ENCODE assay signal across 17 cellular contexts in genomic region chr10:61744469-61744868, GRCh38.
DNase-seq lines count a peak whose midpoint lies in the region; ATAC-seq, FAIRE-seq and TF ChIP-seq lines count a peak whose summit lies in the region.
"Had no signal": no experiment of that assay in that cellular context is flagged by ENCODE, and none has a peak within 500 bp of the region (broad histone marks: within the 10 kb centered on the region; RNA-seq: fewer than 3 reads in every experiment).

No MANE protein-coding gene starts in this region.

- in situ Hi-C loops in GM12878 (cut with MboI) = no loop called here

- H3K79me2 ChIP-seq in KMS-11 (ENCODE audit: insufficient read depth, low read depth) = no peaks in the 10 kb centered on the region
- H3K79me2 ChIP-seq in GM12878 (ENCODE audit: control insufficient read depth, insufficient read depth, low read length) = no peaks in the 10 kb centered on the region

- no TSS peak for BruUV-seq in MCF 10A (replicated peaks; lab: Mats Ljungman, UMichigan)
- BruUV-seq in GM12878 (replicated peaks; lab: Mats Ljungman, UMichigan) = no TSS peak

- H3K4me1 ChIP-seq in breast epithelium (no peaks in the 10 kb centered on the region), KMS-11 (ENCODE audit: low read depth, poor library complexity, severe bottlenecking) (no peaks in the 10 kb centered on the region), GM12878 (ENCODE audit: control insufficient read depth, insufficient read depth, low read length) (no peaks in the 10 kb centered on the region)

- TF ChIP-seq POLR2A in breast epithelium (IDR thresholded peaks at IDR 0.05) (no peak), GM12878 (IDR thresholded peaks at IDR 0.05; ENCODE audit: low read depth, low read length) (no peak)

- H3K9me3 ChIP-seq in breast epithelium (no peaks in the 10 kb centered on the region), GM12878 (replicated peaks; ENCODE audit: control insufficient read depth, insufficient read depth, low read length) (no peaks in the 10 kb centered on the region)
- H3K9me3 ChIP-seq: SJSA1 had no signal

- no peak for TF ChIP-seq RAD21 in GM12878 (IDR thresholded peaks at IDR 0.05; ENCODE audit: insufficient read depth, low read depth, low read length)

- H3K36me3 Mint-ChIP-seq in MCF 10A (ENCODE audit: insufficient read depth, unreplicated experiment) = no peaks in the 10 kb centered on the region
- H3K36me3 Mint-ChIP-seq in activated CD8-positive, alpha-beta memory T cell treated with anti-CD3 and anti-CD28 coated beads, Interleukin-2, amount 10 ng/mL, durations not matched to agents 7 days and 5 days = peaks cover 4% of the 10 kb centered on the region
- H3K36me3 Mint-ChIP-seq: CD4-positive, CD25-positive, alpha-beta regulatory T cell had no signal

- no peak overlapping the region for H3K27ac ChIP-seq in breast epithelium
- no peak overlapping the region for H3K27ac ChIP-seq in KMS-11
- H3K27ac ChIP-seq in GM12878 (ENCODE audit: control insufficient read depth, insufficient read depth) = no peak overlapping the region
- H3K27ac ChIP-seq: epithelial cell of prostate, SJSA1 had no signal

- RAD21 ChIA-PET in GM12878 (lab: Charles Lee; ENCODE audit: unreplicated experiment) = no interaction called here

- peaks cover 11% of the 10 kb centered on the region for H3K4me1 Mint-ChIP-seq in MCF 10A (ENCODE audit: insufficient read depth, unreplicated experiment)
- H3K4me1 Mint-ChIP-seq in activated CD8-positive, alpha-beta memory T cell treated with anti-CD3 and anti-CD28 coated beads, Interleukin-2, amount 10 ng/mL, durations not matched to agents 7 days and 5 days = no peaks in the 10 kb centered on the region
- H3K4me1 Mint-ChIP-seq: CD4-positive, CD25-positive, alpha-beta regulatory T cell had no signal

- H3K9ac ChIP-seq in KMS-11 = no peak overlapping the region
- H3K9ac ChIP-seq in GM12878 (ENCODE audit: control insufficient read depth, insufficient read depth, low read length) = no peak overlapping the region

- CTCF ChIA-PET in MCF 10A (lab: Yijun Ruan, JAX) = interaction anchor here (1.4 kb wide), 1 partner anchor 11 kb away, joined by 3 read pairs; no protein-coding TSS in a partner anchor
- CTCF ChIA-PET in GM12878 (lab: Yijun Ruan, JAX) = interaction anchor here (0.9 to 1.0 kb wide), 2 partner anchors 11 to 35 kb away, joined by 3 read pairs; no protein-coding TSS in a partner anchor
- CTCF ChIA-PET in activated CD8-positive, alpha-beta memory T cell treated with anti-CD3 and anti-CD28 coated beads, Interleukin-2, amount 10 ng/mL, durations not matched to agents 7 days and 5 days (lab: Charles Lee) = no interaction called here

- H2AFZ ChIP-seq in KMS-11 (ENCODE audit: low read depth) (no peak overlapping the region), GM12878 (ENCODE audit: control insufficient read depth, low read depth, low read length) (no peak overlapping the region)

- H3K4me3 ChIP-seq in breast epithelium = no peak overlapping the region
- no peak overlapping the region for H3K4me3 ChIP-seq in KMS-11 (IDR thresholded peaks at IDR 0.05; ENCODE audit: insufficient read depth, low read depth, low read length)
- H3K4me3 ChIP-seq in GM12878 = no peak overlapping the region
- H3K4me3 ChIP-seq in retinal pigment epithelial cell (ENCODE audit: low read length) = no peak overlapping the region
- H3K4me3 ChIP-seq: SJSA1 had no signal

- POLR2A ChIA-PET in MCF 10A (lab: Yijun Ruan, JAX) = no interaction called here
- POLR2A ChIA-PET in GM12878 (lab: Charles Lee) = no interaction called here

- FAIRE-seq in GM12878 (lab: Jason Lieb, UNC) = no peak

- ATAC-seq in GM12878 (0 out of 3 replicates have a peak, but pooled peaks have one; percentile 30), GM21786 (IDR thresholded peaks at IDR 0.05; ENCODE audit: unreplicated experiment) (no peak)
- no peak for ATAC-seq in activated CD8-positive, alpha-beta memory T cell treated with anti-CD3 and anti-CD28 coated beads, Interleukin-2, amount 10 ng/mL, durations not matched to agents 7 days and 5 days
- ATAC-seq: left colon had no signal

- H3K9me3 Mint-ChIP-seq in MCF 10A (ENCODE audit: unreplicated experiment) = no peaks in the 10 kb centered on the region
- H3K9me3 Mint-ChIP-seq in activated CD8-positive, alpha-beta memory T cell treated with anti-CD3 and anti-CD28 coated beads, Interleukin-2, amount 10 ng/mL, durations not matched to agents 7 days and 5 days (ENCODE audit: low read depth) = peaks cover 2% of the 10 kb centered on the region

- H4K20me1 ChIP-seq in KMS-11 (ENCODE audit: insufficient read depth) = no peaks in the 10 kb centered on the region
- no peaks in the 10 kb centered on the region for H4K20me1 ChIP-seq in GM12878 (ENCODE audit: control insufficient read depth, insufficient read depth)

- DNase-seq in MCF 10A (ENCODE audit: unreplicated experiment) = no peak
- DNase-seq in breast epithelium (ENCODE audit: low spot score in 2 of 2) = no peak
- DNase-seq in GM12878 (ENCODE audit: low read depth, low spot score) = no peak
- DNase-seq in retinal pigment epithelial cell (ENCODE audit: low read depth) = no peak
- DNase-seq in NCI-H2081 treated with DMSO at 0.1 percent for 48 hours (lab: John Stamatoyannopoulos, UW) = no peak
- DNase-seq in activated CD8-positive, alpha-beta memory T cell treated with anti-CD3 and anti-CD28 coated beads, Interleukin-2, amount 10 ng/mL, durations not matched to agents 7 days and 5 days = no peak
- DNase-seq: activated CD4-positive, alpha-beta T cell treated with anti-CD3 and anti-CD28 coated beads, Interleukin-2, amount 50 U/mL, for 4 hours; amygdala; left colon; NCI-H2029; nucleus accumbens; stimulated activated CD4-positive, alpha-beta T cell treated with anti-CD3 and anti-CD28 coated beads, Interleukin-4, amount 100 ng/mL, for 4 hours had no signal

- no peak overlapping the region for H3K27ac Mint-ChIP-seq in MCF 10A (ENCODE audit: low read depth, unreplicated experiment)
- H3K27ac Mint-ChIP-seq in activated CD8-positive, alpha-beta memory T cell treated with anti-CD3 and anti-CD28 coated beads, Interleukin-2, amount 10 ng/mL, durations not matched to agents 7 days and 5 days = no peak overlapping the region
- H3K27ac Mint-ChIP-seq: CD4-positive, CD25-positive, alpha-beta regulatory T cell had no signal

- H3K4me2 ChIP-seq in KMS-11 (no peak overlapping the region), GM12878 (ENCODE audit: control insufficient read depth, insufficient read depth) (no peak overlapping the region)

- TF ChIP-seq CTCF in MCF 10A (IDR thresholded peaks at IDR 0.05; ENCODE audit: unreplicated experiment) (peak; percentile 25), breast epithelium (IDR thresholded peaks at IDR 0.05) (no peak), KMS-11 (conservative IDR thresholded peaks at IDR 0.05; ENCODE audit: low read depth, low read length) (peak; percentile 42; the same call in 1 of the 2 replicates), GM12878 (IDR thresholded peaks at IDR 0.05 in 2 of 3, conservative IDR thresholded peaks at IDR 0.05 in 1 of 3; ENCODE audit: control insufficient read depth in 2 of 3, extremely low read depth in 1 of 3, insufficient read depth in 1 of 3, low read depth in 3 of 3, low read length in 3 of 3) (peak in 2 of 3 experiments; percentile 11 to 37; a peak in 2 of 6 replicates), retinal pigment epithelial cell (conservative IDR thresholded peaks at IDR 0.05; ENCODE audit: low read depth, low read length) (peak; percentile 37)

- WGBS in GM12878 (ENCODE audit: insufficient coverage, insufficient replicate concordance, low lambda C conversion rate, missing lambda C conversion rate) = 63% methylated on average over 1 of the region's 1 CpG

- H3K36me3 ChIP-seq in breast epithelium (no peaks in the 10 kb centered on the region), KMS-11 (ENCODE audit: insufficient read depth) (no peaks in the 10 kb centered on the region), GM12878 (ENCODE audit: control insufficient read depth in 2 of 2, insufficient read depth in 2 of 2, low read length in 1 of 2) (no peaks in the 10 kb centered on the region)
- H3K36me3 ChIP-seq: SJSA1 had no signal

- no peaks in the 10 kb centered on the region for H3K27me3 Mint-ChIP-seq in MCF 10A (ENCODE audit: insufficient read depth, unreplicated experiment)
- H3K27me3 Mint-ChIP-seq in activated CD8-positive, alpha-beta memory T cell treated with anti-CD3 and anti-CD28 coated beads, Interleukin-2, amount 10 ng/mL, durations not matched to agents 7 days and 5 days = peaks cover 2% of the 10 kb centered on the region

- intact Hi-C loops in MCF 10A (cut with micrococcal nuclease) (no loop called here), breast epithelium (cut with DNase I; ENCODE audit: low total_unique reads) (no loop called here), GM12878 (cut with micrococcal nuclease; ENCODE audit: unreplicated experiment) (no loop called here)

- no peaks in the 10 kb centered on the region for H3K27me3 ChIP-seq in breast epithelium
- H3K27me3 ChIP-seq in KMS-11 (ENCODE audit: insufficient read depth, low read depth) = no peaks in the 10 kb centered on the region
- H3K27me3 ChIP-seq in GM12878 (replicated peaks in 1 of 2; ENCODE audit: control insufficient read depth in 2 of 2, insufficient read depth in 2 of 2, low read length in 1 of 2) = no peaks in the 10 kb centered on the region
- H3K27me3 ChIP-seq: SJSA1 had no signal

- TF ChIP-seq EP300 in GM12878 (IDR thresholded peaks at IDR 0.05; ENCODE audit: borderline replicate concordance in 1 of 2, control insufficient read depth in 1 of 2, low read depth in 2 of 2, low read length in 2 of 2) = no peak

- SMC1A ChIA-PET in GM12878 (lab: Charles Lee; ENCODE audit: uncharacterized antibody, unreplicated experiment) = no interaction called here

- H3K4me3 Mint-ChIP-seq in MCF 10A (ENCODE audit: unreplicated experiment) = no peak overlapping the region
- no peak overlapping the region for H3K4me3 Mint-ChIP-seq in activated CD8-positive, alpha-beta memory T cell treated with anti-CD3 and anti-CD28 coated beads, Interleukin-2, amount 10 ng/mL, durations not matched to agents 7 days and 5 days
- H3K4me3 Mint-ChIP-seq: CD4-positive, CD25-positive, alpha-beta regulatory T cell had no signal

Comparison
In these comparisons a context has a peak if more than half of its experiments do, and no peak if none do; other contexts are left out.
1. CTCF ChIP-seq: peak in MCF 10A (single experiment), KMS-11 (single experiment), GM12878 (2 of 3) and retinal pigment epithelial cell (single experiment); none in breast epithelium (0 of 3).